Comparison of ENCODE assay signal across 1 cellular context in genomic region chr4:76990288-76991080, GRCh38.
TF ChIP-seq lines count a peak whose summit lies in the region.

No MANE protein-coding gene starts in this region.

TF ChIP-seq in HepG2, 621 proteins besides CTCF, POLR2A, EP300 and RAD21 (continued from another document):
- TF ChIP-seq BCL3 (CRISPR knock-in tag; IDR thresholded peaks at IDR 0.05): no peak
